In genomic region chr11:109605006-109605405, GRCh38 we compare ENCODE assay signal across 17 cellular contexts.
DNase-seq lines count a peak whose midpoint lies in the region; FAIRE-seq lines count a peak whose summit lies in the region.
"Had no signal": no experiment of that assay in that cellular context is flagged by ENCODE, and none has a peak within 500 bp of the region (broad histone marks: within the 10 kb centered on the region; RNA-seq: fewer than 3 reads in every experiment).

No MANE protein-coding gene starts in this region.

- intact Hi-C loops in cardiac septum (cut with DNase I): no loop called here

- peak; percentile 82 for DNase-seq in LHCN-M2 (ENCODE audit: low read depth)
- DNase-seq in NCI-H82 (lab: John Stamatoyannopoulos, UW): peak; percentile 85
- peak; percentile 34 for DNase-seq in medulla oblongata (ENCODE audit: extremely low spot score)
- DNase-seq in stromal cell of bone marrow (ENCODE audit: low read depth): peak; percentile 15
- DNase-seq in cardiac septum (ENCODE audit: low spot score): no peak
- DNase-seq in NCI-H1048 (lab: John Stamatoyannopoulos, UW): no peak
- DNase-seq in HTR-8/SVneo (ENCODE audit: insufficient read length, low spot score): no peak
- DNase-seq: CD8-positive, alpha-beta memory T cell; H7; NCI-H1436; NCI-H2029; NCI-H526; SHP77 had no signal

- no peak for FAIRE-seq in HTR-8/SVneo (lab: Jason Lieb, UNC)
- FAIRE-seq: A549, D721Med, GM12892, RCC 7860 had no signal

Comparison
In these comparisons a context has a peak if more than half of its experiments do, and no peak if none do; other contexts are left out.
1. DNase-seq: peak in LHCN-M2 (single experiment), NCI-H82 (single experiment), medulla oblongata (single experiment) and stromal cell of bone marrow (single experiment); none in cardiac septum (single experiment), NCI-H1048 (single experiment) and HTR-8/SVneo (single experiment).